ENCODE assay signal across 11 cellular contexts in genomic region chr2:219688560-219689445, GRCh38.
DNase-seq lines count a peak whose midpoint lies in the region; ATAC-seq, FAIRE-seq and TF ChIP-seq lines count a peak whose summit lies in the region.
"Had no signal": no experiment of that assay in that cellular context is flagged by ENCODE, and none has a peak within 500 bp of the region (broad histone marks: within the 10 kb centered on the region; RNA-seq: fewer than 3 reads in every experiment).

No MANE protein-coding gene starts in this region.

- H3K9ac ChIP-seq in IMR-90 (ENCODE audit: low read depth, low read length) (no peak overlapping the region), kidney (ENCODE audit: low read length in 2 of 2) (no peak overlapping the region)

- intact Hi-C loops in IMR-90 (cut with micrococcal nuclease) (loop anchor here (1.0 to 5.0 kb wide), 3 partner anchors 47 to 148 kb away; partner anchors contain the start of gene STK11IP), breast epithelium (cut with DNase I; ENCODE audit: low total_unique reads) (loop anchor here (10.0 kb wide), 1 partner anchor 514 kb away; the partner anchor contains the start of genes CNPPD1, RETREG2 and SLC23A3), kidney (cut with DNase I) (no loop called here)

- DNase-seq in AG04449 (ENCODE audit: low read depth, low spot score) (peak; percentile 80), IMR-90 (peak; percentile 74), breast epithelium (ENCODE audit: low spot score in 2 of 2) (peak in 1 of 2 donors; percentile 37), kidney (peak; percentile 79), middle frontal gyrus (ENCODE audit: extremely low spot score, low spot score) (no peak), GM13977 (ENCODE audit: low spot score) (no peak)
- no peak for DNase-seq in effector memory CD8-positive, alpha-beta T cell
- DNase-seq in effector CD8-positive, alpha-beta T cell (lab: John Stamatoyannopoulos, UW), result no peak
- DNase-seq: occipital lobe had no signal

- H3K27ac ChIP-seq in IMR-90 (ENCODE audit: insufficient read depth, low read length) (peak overlapping the region; percentile 20; the same call in 1 of the 2 replicates), breast epithelium (peak overlapping the region; percentile 58 to 73), kidney (ENCODE audit: low read depth in 2 of 2, low read length in 2 of 2) (no peak overlapping the region)

- H3K36me3 ChIP-seq in IMR-90 (ENCODE audit: control insufficient read depth, insufficient read depth, low read length), result no peaks in the 10 kb centered on the region
- H3K36me3 ChIP-seq in breast epithelium, result no peaks in the 10 kb centered on the region
- no peaks in the 10 kb centered on the region for H3K36me3 ChIP-seq in kidney (ENCODE audit: control insufficient read depth in 1 of 2, insufficient read depth in 2 of 2, low read length in 2 of 2)

- peak overlapping the region; percentile 28; the same call in 1 of the 2 replicates for H4K5ac ChIP-seq in IMR-90 (ENCODE audit: low read depth, low read length)

- H3K9me3 Mint-ChIP-seq in effector memory CD8-positive, alpha-beta T cell, result no peaks in the 10 kb centered on the region
- H3K9me3 Mint-ChIP-seq: activated T-helper 1 cell treated with anti-CD3 and anti-CD28 coated beads, Interleukin-12 subunit alpha, Interleukin-12 subunit beta, Interleukin-2, Interleukin-4 antibody, amounts not matched to agents 30 ng/mL and 10 ng/mL and 1 ng/mL, durations not matched to agents 14 hours and 24 hours and 36 hours had no signal

- H4K91ac ChIP-seq in IMR-90 (ENCODE audit: insufficient read depth, low read depth, low read length), result peak overlapping the region; percentile 89

- H4K20me1 ChIP-seq in IMR-90 (ENCODE audit: insufficient read depth, low read length), result peaks cover 3% of the 10 kb centered on the region; the same call in 1 of the 2 replicates

- peaks cover 7% of the 10 kb centered on the region for H3K36me3 Mint-ChIP-seq in effector memory CD8-positive, alpha-beta T cell (ENCODE audit: insufficient read depth)

- H3K18ac ChIP-seq in IMR-90 (ENCODE audit: low read depth, low read length), result peak overlapping the region; percentile 34; the same call in 1 of the 2 replicates

- H3K27me3 Mint-ChIP-seq in effector memory CD8-positive, alpha-beta T cell, result peaks cover 74 to 84% of the 10 kb centered on the region in 2 donors

- H3K9me3 ChIP-seq in IMR-90 (ENCODE audit: control insufficient read depth, insufficient read depth, low read length) (no peaks in the 10 kb centered on the region), breast epithelium (no peaks in the 10 kb centered on the region), kidney (ENCODE audit: control insufficient read depth in 1 of 2, low read length in 2 of 2) (no peaks in the 10 kb centered on the region)

- peak overlapping the region; percentile 79 for H2AFZ ChIP-seq in IMR-90 (replicated peaks; ENCODE audit: low read length, poor library complexity)

- POLR2A ChIA-PET in AG04449 (lab: Yijun Ruan, JAX) (interaction anchor here (0.6 to 2.0 kb wide), 8 partner anchors 11 to 463 kb away, joined by 3 to 11 read pairs (median 4); partner anchors contain the start of genes CHPF, OBSL1 and TMEM198), IMR-90 (lab: Charles Lee; ENCODE audit: unreplicated experiment) (no interaction called here)

- dilution Hi-C loops in IMR-90 (cut with HindIII; ENCODE audit: low sequenced_read_pairs, unreplicated experiment), result no loop called here

- CTCF ChIA-PET in AG04449 (lab: Yijun Ruan, JAX) (interaction anchor here (0.7 to 7.0 kb wide), 47 partner anchors 12 to 416 kb away, joined by 3 to 147 read pairs (median 7); partner anchors contain the start of genes CHPF, GMPPA, INHA and OBSL1), IMR-90 (lab: Yijun Ruan, JAX) (interaction anchor here (0.5 to 1.9 kb wide), 10 partner anchors 11 to 479 kb away, joined by 3 to 5 read pairs (median 4); no protein-coding TSS in a partner anchor)

- peak overlapping the region; percentile 62; the same call in 1 of the 2 replicates for H3K56ac ChIP-seq in IMR-90 (ENCODE audit: extremely low read depth, insufficient read depth, low read length)

- no peaks in the 10 kb centered on the region for H3K79me1 ChIP-seq in IMR-90 (ENCODE audit: low read depth in 1 of 2, low read length in 2 of 2)

- H3K4ac ChIP-seq in IMR-90 (ENCODE audit: low read depth, low read length), result peak overlapping the region; percentile 96

- TF ChIP-seq POLR2A in IMR-90 (IDR thresholded peaks at IDR 0.05; ENCODE audit: low read depth, low read length), result no peak
- TF ChIP-seq POLR2A in breast epithelium (IDR thresholded peaks at IDR 0.05), result no peak

- H3K27ac Mint-ChIP-seq in effector memory CD8-positive, alpha-beta T cell, result no peak overlapping the region
- H3K27ac Mint-ChIP-seq: activated T-helper 1 cell treated with anti-CD3 and anti-CD28 coated beads, Interleukin-12 subunit alpha, Interleukin-12 subunit beta, Interleukin-2, Interleukin-4 antibody, amounts not matched to agents 30 ng/mL and 10 ng/mL and 1 ng/mL, durations not matched to agents 14 hours and 24 hours and 36 hours; B cell had no signal

- H2BK15ac ChIP-seq in IMR-90 (ENCODE audit: low read depth, low read length), result peak overlapping the region; percentile 59; the same call in 2 of the 3 replicates

- peaks cover 8 to 15% of the 10 kb centered on the region in 2 donors for H3K4me1 Mint-ChIP-seq in effector memory CD8-positive, alpha-beta T cell (ENCODE audit: low read depth in 2 of 2)

- in situ Hi-C loops in IMR-90 (cut with MboI; ENCODE audit: low sequenced_read_pairs) (loop anchor here (5.0 kb wide), 1 partner anchor 42 kb away; no protein-coding TSS in a partner anchor), GM13977 (cut with MboI; ENCODE audit: low pct_unique_long_range_greater_than_20kb, low sequenced_read_pairs, unreplicated experiment) (no loop called here)

- TF ChIP-seq CTCF in AG04449 (IDR thresholded peaks at IDR 0.05; ENCODE audit: insufficient read depth, low read length, missing control alignments) (no peak), IMR-90 (conservative IDR thresholded peaks at IDR 0.05; ENCODE audit: low read depth, low read length) (no peak), breast epithelium (IDR thresholded peaks at IDR 0.05) (no peak), kidney (IDR thresholded peaks at IDR 0.05; ENCODE audit: borderline replicate concordance, extremely low read depth, insufficient read depth) (no peak), GM13977 (IDR thresholded peaks at IDR 0.05; ENCODE audit: extremely low read depth, insufficient read depth, missing control alignments) (no peak)

- WGBS in IMR-90 (ENCODE audit: extremely low coverage in 2 of 2, insufficient read length in 1 of 2), 2 experiments, result 90% methylated on average over 6 of the region's 23 CpGs; no CpG with 5 or more reads in 1 of the 2 experiments

- peak overlapping the region; percentile 68 for H2BK5ac ChIP-seq in IMR-90 (ENCODE audit: low read depth, low read length, poor library complexity, severe bottlenecking)

- peak overlapping the region; percentile 77 for H3K14ac ChIP-seq in IMR-90 (replicated peaks; ENCODE audit: low read depth, low read length)

- no TSS peak for BruUV-seq in IMR-90 (replicated peaks; lab: Mats Ljungman, UMichigan)

- peak overlapping the region; percentile 95 for H2BK120ac ChIP-seq in IMR-90 (ENCODE audit: low read depth, low read length)

- TF ChIP-seq RAD21 in IMR-90 (IDR thresholded peaks at IDR 0.05; ENCODE audit: low read length), result no peak

- H2BK20ac ChIP-seq in IMR-90 (ENCODE audit: low read depth, low read length), result peak overlapping the region; percentile 89

- H2AK9ac ChIP-seq in IMR-90 (replicated peaks; ENCODE audit: low read depth, low read length, poor library complexity), result peak overlapping the region; percentile 33

- ATAC-seq in IMR-90 (ENCODE audit: low read depth), result peak; percentile 53
- no peak for ATAC-seq in effector memory CD8-positive, alpha-beta T cell (replicated peaks)

- H3K9me1 ChIP-seq in IMR-90 (ENCODE audit: insufficient read depth, low read length), result peaks cover 2% of the 10 kb centered on the region

- peak overlapping the region; percentile 33 for H3K4me3 ChIP-seq in AG04449 (ENCODE audit: low read depth, low read length)
- no peak overlapping the region for H3K4me3 ChIP-seq in IMR-90 (ENCODE audit: insufficient read depth, low read depth, low read length)
- no peak overlapping the region for H3K4me3 ChIP-seq in breast epithelium
- peak overlapping the region in 1 of 2 donors; percentile 1 for H3K4me3 ChIP-seq in kidney (ENCODE audit: low read length in 2 of 2)

- peak overlapping the region; percentile 34; the same call in 1 of the 2 replicates for H3K4me2 ChIP-seq in IMR-90 (ENCODE audit: low read depth, low read length)

- H3K27me3 ChIP-seq in IMR-90 (ENCODE audit: control insufficient read depth, insufficient read depth, low read length) (peaks cover 2% of the 10 kb centered on the region; the same call in 1 of the 2 replicates), breast epithelium (no peaks in the 10 kb centered on the region)

- H3K23ac ChIP-seq in IMR-90 (ENCODE audit: low read depth, low read length), result peak overlapping the region; percentile 70

- no peak overlapping the region for H3K4me3 Mint-ChIP-seq in effector memory CD8-positive, alpha-beta T cell
- H3K4me3 Mint-ChIP-seq: activated T-helper 1 cell treated with anti-CD3 and anti-CD28 coated beads, Interleukin-12 subunit alpha, Interleukin-12 subunit beta, Interleukin-2, Interleukin-4 antibody, amounts not matched to agents 30 ng/mL and 10 ng/mL and 1 ng/mL, durations not matched to agents 14 hours and 24 hours and 36 hours; B cell had no signal

- FAIRE-seq in kidney (lab: Jason Lieb, UNC), result no peak

- peak overlapping the region; percentile 42 to 94 for H4K8ac ChIP-seq in IMR-90 (ENCODE audit: low read depth in 2 of 2, low read length in 2 of 2)

- H3K4me1 ChIP-seq in IMR-90 (ENCODE audit: control insufficient read depth, insufficient read depth, low read length) (peaks cover 9% of the 10 kb centered on the region), breast epithelium (peaks cover 0 to 5% of the 10 kb centered on the region in 2 donors), kidney (ENCODE audit: control insufficient read depth in 1 of 2, insufficient read depth in 1 of 2, low read depth in 1 of 2, low read length in 2 of 2) (peaks cover 0 to 10% of the 10 kb centered on the region in 2 donors)

- peak overlapping the region; percentile 33 for H2AK5ac ChIP-seq in IMR-90 (ENCODE audit: low read depth, low read length)

TF ChIP-seq in IMR-90, 13 proteins besides CTCF, POLR2A, EP300 and RAD21:
- no peak for TF ChIP-seq MXI1 (IDR thresholded peaks at IDR 0.05; ENCODE audit: borderline replicate concordance, low read depth, low read length)
- TF ChIP-seq CEBPB (IDR thresholded peaks at IDR 0.05; ENCODE audit: low read depth, low read length), result peak; percentile 43; the same call in 1 of the 2 replicates
- TF ChIP-seq RFX5 (IDR thresholded peaks at IDR 0.05; ENCODE audit: low read depth, low read length), result no peak
- TF ChIP-seq BHLHE40 (IDR thresholded peaks at IDR 0.05; ENCODE audit: low read depth, low read length), result no peak

Comparison
In these comparisons a context has a peak if more than half of its experiments do, and no peak if none do; other contexts are left out.
1. DNase-seq: peak in AG04449 (single experiment), IMR-90 (single experiment) and kidney (single experiment); none in middle frontal gyrus (single experiment), effector memory CD8-positive, alpha-beta T cell (0 of 3), GM13977 (single experiment) and effector CD8-positive, alpha-beta T cell (single experiment).
2. H3K27ac ChIP-seq: peak in IMR-90 (single experiment) and breast epithelium (2 of 2); none in kidney (0 of 2).